In the genomic region with DNA sequence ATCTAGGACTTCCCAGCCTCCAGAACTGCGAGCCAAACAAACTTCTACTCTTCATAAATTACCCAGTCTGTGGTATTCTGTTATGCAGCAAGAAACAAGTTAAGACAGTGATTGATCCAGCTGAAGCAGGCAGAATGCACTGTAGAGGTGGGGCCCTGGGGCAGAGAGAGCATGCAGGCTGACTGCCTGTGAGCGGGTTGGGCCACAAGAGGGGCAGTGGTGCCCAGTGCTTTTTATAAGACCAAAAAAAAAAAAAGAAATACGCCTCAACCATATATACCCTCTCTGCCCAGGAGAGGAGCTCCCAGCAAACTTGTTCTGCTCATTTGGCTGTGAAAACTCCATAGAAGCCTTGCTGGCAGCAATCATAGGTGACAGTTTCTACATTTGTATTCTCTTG, we compare ENCODE assay signal across 16 cellular contexts.
A peak's percentile ranks its signal among the peaks of the same experiment; 100 is the strongest.
DNase-seq lines count a peak whose midpoint lies in the region; ATAC-seq lines count a peak whose summit lies in the region.
"Had no signal": no experiment of that assay in that cellular context is flagged by ENCODE, and none has a peak within 500 bp of the region (broad histone marks: within the 10 kb centered on the region; RNA-seq: fewer than 3 reads in every experiment).

No MANE protein-coding gene starts in this region.

- no peak overlapping the region for H2AFZ ChIP-seq in neuronal stem cell (ENCODE audit: low read length)
- H2AFZ ChIP-seq: GM23248 had no signal

- H4K91ac ChIP-seq in neuronal stem cell (ENCODE audit: low read depth, low read length, poor library complexity), result no peak overlapping the region

- no peaks in the 10 kb centered on the region for H3K9me3 ChIP-seq in muscle layer of colon (ENCODE audit: low read length)
- no peaks in the 10 kb centered on the region for H3K9me3 ChIP-seq in neuronal stem cell (replicated peaks in 1 of 2; ENCODE audit: control insufficient read depth in 2 of 2, insufficient read depth in 1 of 2, low read depth in 1 of 2, low read length in 2 of 2)
- H3K9me3 ChIP-seq: adrenal gland, thyroid gland had no signal

- H3K4me2 ChIP-seq in neuronal stem cell (ENCODE audit: insufficient read depth, low read length, poor library complexity, severe bottlenecking), result no peak overlapping the region

- peak; percentile 55 for ATAC-seq in Right ventricle myocardium inferior
- peak; percentile 54 for ATAC-seq in Right ventricle myocardium superior (ENCODE audit: poor library complexity)
- ATAC-seq in GM21367 (IDR thresholded peaks at IDR 0.05; ENCODE audit: unreplicated experiment), result no peak
- ATAC-seq in GM18909 (IDR thresholded peaks at IDR 0.05; ENCODE audit: poor library complexity, unreplicated experiment), result no peak

- no peaks in the 10 kb centered on the region for H3K27me3 ChIP-seq in muscle layer of colon (ENCODE audit: control insufficient read depth in 1 of 2, insufficient read depth in 2 of 2, low read length in 2 of 2)
- no peaks in the 10 kb centered on the region for H3K27me3 ChIP-seq in neuronal stem cell (ENCODE audit: control insufficient read depth in 3 of 3, insufficient read depth in 3 of 3, low read depth in 1 of 3, low read length in 3 of 3)
- H3K27me3 ChIP-seq: adrenal gland, thyroid gland had no signal

- H2BK5ac ChIP-seq in neuronal stem cell (ENCODE audit: low read length), result no peak overlapping the region

- WGBS in neuronal stem cell (ENCODE audit: extremely low coverage in 2 of 2, insufficient read length in 2 of 2, insufficient replicate concordance in 1 of 2), 2 donors, result no CpG with 5 or more reads among the region's 3 CpGs

- H3K79me1 ChIP-seq in neuronal stem cell (ENCODE audit: low read depth, low read length), result no peaks in the 10 kb centered on the region

- no peak overlapping the region for H2AK5ac ChIP-seq in neuronal stem cell (ENCODE audit: low read depth, low read length)

- intact Hi-C loops in Right ventricle myocardium inferior (cut with DNase I), result no loop called here
- intact Hi-C loops in cardiac septum (cut with DNase I), result no loop called here
- intact Hi-C loops in Right ventricle myocardium superior (cut with DNase I), result no loop called here

- no peak overlapping the region for H3K18ac ChIP-seq in neuronal stem cell (ENCODE audit: low read length)

- H3K36me3 ChIP-seq in muscle layer of colon (ENCODE audit: insufficient read depth, low read length), result peaks cover 13% of the 10 kb centered on the region
- H3K36me3 ChIP-seq in neuronal stem cell (replicated peaks in 1 of 2; ENCODE audit: control insufficient read depth in 2 of 2, insufficient read depth in 2 of 2, low read length in 2 of 2), result no peaks in the 10 kb centered on the region
- H3K36me3 ChIP-seq: adrenal gland, thyroid gland had no signal

- no peak overlapping the region for H4K8ac ChIP-seq in neuronal stem cell (ENCODE audit: low read depth, low read length)

- H3K4me1 ChIP-seq in muscle layer of colon (ENCODE audit: insufficient read depth, low read length), result peaks cover 83% of the 10 kb centered on the region
- H3K4me1 ChIP-seq in neuronal stem cell (ENCODE audit: control insufficient read depth in 2 of 2, insufficient read depth in 1 of 2, low read depth in 1 of 2, low read length in 2 of 2), result peaks cover 2 to 13% of the 10 kb centered on the region in 2 donors

- no peak overlapping the region for H2BK12ac ChIP-seq in neuronal stem cell (ENCODE audit: low read length)

- no peak overlapping the region for H3K4ac ChIP-seq in neuronal stem cell (ENCODE audit: low read length)

- H2BK120ac ChIP-seq in neuronal stem cell (ENCODE audit: low read depth, low read length), result no peak overlapping the region

- peak overlapping the region; percentile 29 for H3K27ac ChIP-seq in muscle layer of colon (ENCODE audit: low read depth, low read length)
- no peak overlapping the region for H3K27ac ChIP-seq in neuronal stem cell (replicated peaks; ENCODE audit: low read length)
- H3K27ac ChIP-seq: adrenal gland, GM23248, SK-N-MC, thyroid gland had no signal

- no peak overlapping the region for H3K4me3 ChIP-seq in muscle layer of colon (ENCODE audit: low read depth in 1 of 2, low read length in 2 of 2)
- no peak overlapping the region for H3K4me3 ChIP-seq in neuronal stem cell (ENCODE audit: low read length in 2 of 2)
- H3K4me3 ChIP-seq: adrenal gland, GM23248, lung, SK-N-MC, thyroid gland had no signal

- H3K23ac ChIP-seq in neuronal stem cell (ENCODE audit: low read depth, low read length, poor library complexity), result no peak overlapping the region

- H3K14ac ChIP-seq in neuronal stem cell (ENCODE audit: low read length), result no peak overlapping the region

- H3K9ac ChIP-seq in muscle layer of colon (ENCODE audit: low read length) (no peak overlapping the region), neuronal stem cell (ENCODE audit: low read depth, low read length, poor library complexity) (no peak overlapping the region)
- H3K9ac ChIP-seq: GM23248 had no signal

- no peak overlapping the region for H2BK15ac ChIP-seq in neuronal stem cell (ENCODE audit: low read length)

- DNase-seq in Right ventricle myocardium inferior (ENCODE audit: missing footprints), result no peak
- no peak for DNase-seq in cardiac septum (ENCODE audit: low spot score)
- DNase-seq in Right ventricle myocardium superior, result no peak
- no peak for DNase-seq in SIG-M5 treated with dmso at 0.1 percent for 504 hours (lab: John Stamatoyannopoulos, UW; ENCODE audit: unreplicated experiment)
- DNase-seq in neuronal stem cell (ENCODE audit: low spot score), result no peak
- DNase-seq: activated CD4-positive, alpha-beta memory T cell treated with anti-CD3 and anti-CD28 coated beads for 36 hours; adrenal gland; GM23248; NCI-H1694 treated with DMSO at 0.1 percent for 48 hours; stimulated activated CD4-positive, alpha-beta T cell treated with anti-CD3 and anti-CD28 coated beads, Interleukin-4, amount 100 ng/mL, for 24 hours; thyroid gland had no signal

Comparison
In these comparisons a context has a peak if more than half of its experiments do, and no peak if none do; other contexts are left out.
1. ATAC-seq: peak in Right ventricle myocardium inferior (single experiment) and Right ventricle myocardium superior (single experiment); none in GM21367 (single experiment) and GM18909 (single experiment).